Comparison of ENCODE assay signal across 27 cellular contexts in genomic region chr12:122688291-122688690, GRCh38. TPM values are rescaled to one million over a fixed set of nuclear protein-coding genes. Genes with fewer than 3 reads are reported as not detected.
DNase-seq lines count a peak whose midpoint lies in the region; ATAC-seq, FAIRE-seq and TF ChIP-seq lines count a peak whose summit lies in the region.
"Had no signal": no experiment of that assay in that cellular context is flagged by ENCODE, and none has a peak within 500 bp of the region (broad histone marks: within the 10 kb centered on the region; RNA-seq: fewer than 3 reads in every experiment).

No MANE protein-coding gene starts in this region.

- no peaks in the 10 kb centered on the region for H3K27me3 Mint-ChIP-seq in activated T-helper 2 cell treated with anti-CD3 and anti-CD28 coated beads, Interferon-gamma antibody, Interleukin-2, Interleukin-4, amounts not matched to agents 10 μg/mL and 5 μg/mL and 100 μg/mL, durations not matched to agents 14 hours and 24 hours and 36 hours (ENCODE audit: low read depth)

- CTCF ChIA-PET in HEK293 (lab: Yijun Ruan, JAX), result no interaction called here

- DNase-seq in DMS153 (lab: John Stamatoyannopoulos, UW) (peak; percentile 58), DMS153 treated with DMSO at 0.1 percent for 48 hours (lab: John Stamatoyannopoulos, UW; ENCODE audit: unreplicated experiment) (no peak), hepatocyte (ENCODE audit: low spot score) (no peak), small intestine (peak; percentile 52)
- DNase-seq in activated T-helper 2 cell treated with anti-CD3 and anti-CD28 coated beads, Interferon-gamma antibody, Interleukin-2, Interleukin-4, amounts not matched to agents 10 μg/mL and 5 μg/mL and 100 μg/mL, durations not matched to agents 14 hours and 24 hours and 36 hours (ENCODE audit: low spot score), result no peak
- DNase-seq: 8988T; CD4-positive, alpha-beta memory T cell; EL; GF-D8; H7; HFFc6; MM.1S; NCI-H1048; NCI-H1417 treated with DMSO at 0.1 percent for 48 hours; NCI-H1930; NCI-H345; NCI-H69; Right ventricle myocardium superior had no signal

- intact Hi-C loops in activated T-helper 2 cell treated with anti-CD3 and anti-CD28 coated beads, Interferon-gamma antibody, Interleukin-2, Interleukin-4, amounts not matched to agents 10 μg/mL and 5 μg/mL and 100 μg/mL, durations not matched to agents 14 hours and 24 hours and 36 hours (cut with micrococcal nuclease), result no loop called here

- H3K9me2 ChIP-seq in hepatocyte (replicated peaks; ENCODE audit: insufficient read depth), result no peaks in the 10 kb centered on the region

- H3K36me3 ChIP-seq in HEK293 (ENCODE audit: control insufficient read depth in 2 of 2, insufficient read depth in 1 of 2, low read length in 2 of 2) (no peaks in the 10 kb centered on the region), hepatocyte (replicated peaks; ENCODE audit: insufficient read depth, low read depth) (no peaks in the 10 kb centered on the region), small intestine (ENCODE audit: control insufficient read depth in 2 of 2, insufficient read depth in 2 of 2, low read length in 2 of 2) (no peaks in the 10 kb centered on the region)

- POLR2A ChIA-PET in HEK293 (lab: Yijun Ruan, JAX), result no interaction called here

- no peak overlapping the region for H3K4me2 ChIP-seq in hepatocyte
- H3K4me2 ChIP-seq: BLaER1 treated with 17β-estradiol and CSF1 and Interleukin-3, amounts not matched to agents 10 nM and 100 nM had no signal

- H3K9me3 Mint-ChIP-seq in activated T-helper 2 cell treated with anti-CD3 and anti-CD28 coated beads, Interferon-gamma antibody, Interleukin-2, Interleukin-4, amounts not matched to agents 10 μg/mL and 5 μg/mL and 100 μg/mL, durations not matched to agents 14 hours and 24 hours and 36 hours, result no peaks in the 10 kb centered on the region
- H3K9me3 Mint-ChIP-seq: CD4-positive, alpha-beta memory T cell; HFFc6 had no signal

- no peak for ATAC-seq in GM19351 (IDR thresholded peaks at IDR 0.05; ENCODE audit: unreplicated experiment)
- ATAC-seq in HG02798 (IDR thresholded peaks at IDR 0.05; ENCODE audit: poor library complexity, unreplicated experiment), result no peak
- ATAC-seq: HepG2, K562 had no signal

- H3K9me3 ChIP-seq in HEK293 (ENCODE audit: control insufficient read depth, insufficient read depth, low read depth, low read length), result no peaks in the 10 kb centered on the region
- H3K9me3 ChIP-seq in hepatocyte (ENCODE audit: low read depth), result no peaks in the 10 kb centered on the region
- no peaks in the 10 kb centered on the region for H3K9me3 ChIP-seq in small intestine (ENCODE audit: control insufficient read depth, low read depth)
- H3K9me3 ChIP-seq: BLaER1 treated with 17β-estradiol and CSF1 and Interleukin-3, amounts not matched to agents 10 nM and 100 nM had no signal

- no peaks in the 10 kb centered on the region for H4K20me1 ChIP-seq in hepatocyte (ENCODE audit: insufficient read depth, poor library complexity, severe bottlenecking)
- H4K20me1 ChIP-seq: BLaER1 treated with 17β-estradiol and CSF1 and Interleukin-3, amounts not matched to agents 10 nM and 100 nM had no signal

- H3K36me3 Mint-ChIP-seq in activated T-helper 2 cell treated with anti-CD3 and anti-CD28 coated beads, Interferon-gamma antibody, Interleukin-2, Interleukin-4, amounts not matched to agents 10 μg/mL and 5 μg/mL and 100 μg/mL, durations not matched to agents 14 hours and 24 hours and 36 hours (ENCODE audit: low read depth), result no peaks in the 10 kb centered on the region
- H3K36me3 Mint-ChIP-seq: CD4-positive, alpha-beta memory T cell had no signal

- no peak overlapping the region for H2AFZ ChIP-seq in hepatocyte

- 74% methylated on average over 3 of the region's 3 CpGs for WGBS in hepatocyte (ENCODE audit: low lambda C conversion rate, missing lambda C conversion rate)
- 71 to 84% (median 75%) methylated on average over 3 of the region's 3 CpGs for WGBS in small intestine, 3 donors

- H3K4me1 Mint-ChIP-seq in activated T-helper 2 cell treated with anti-CD3 and anti-CD28 coated beads, Interferon-gamma antibody, Interleukin-2, Interleukin-4, amounts not matched to agents 10 μg/mL and 5 μg/mL and 100 μg/mL, durations not matched to agents 14 hours and 24 hours and 36 hours (ENCODE audit: low read depth), result peaks cover 1% of the 10 kb centered on the region

- H3K4me3 ChIP-seq in HEK293 (ENCODE audit: low read depth, low read length) (no peak overlapping the region), hepatocyte (no peak overlapping the region), small intestine (ENCODE audit: low read depth in 1 of 2, low read length in 2 of 2) (no peak overlapping the region)
- H3K4me3 ChIP-seq: BLaER1 treated with 17β-estradiol and CSF1 and Interleukin-3, amounts not matched to agents 10 nM and 100 nM; K562 had no signal

- H3K27me3 ChIP-seq in hepatocyte, result no peaks in the 10 kb centered on the region
- H3K27me3 ChIP-seq in small intestine (ENCODE audit: control insufficient read depth in 2 of 2, insufficient read depth in 2 of 2, low read length in 2 of 2), result no peaks in the 10 kb centered on the region
- H3K27me3 ChIP-seq: BLaER1 treated with 17β-estradiol and CSF1 and Interleukin-3, amounts not matched to agents 10 nM and 100 nM had no signal

- FAIRE-seq in small intestine (lab: Jason Lieb, UNC), result no peak
- FAIRE-seq: HepG2, K562 had no signal

- no peak overlapping the region for H3K27ac Mint-ChIP-seq in activated T-helper 2 cell treated with anti-CD3 and anti-CD28 coated beads, Interferon-gamma antibody, Interleukin-2, Interleukin-4, amounts not matched to agents 10 μg/mL and 5 μg/mL and 100 μg/mL, durations not matched to agents 14 hours and 24 hours and 36 hours
- H3K27ac Mint-ChIP-seq: CD4-positive, alpha-beta memory T cell; HFFc6 had no signal

- no peak overlapping the region for H3K27ac ChIP-seq in HEK293 (ENCODE audit: extremely low read depth, low read depth, low read length)
- H3K27ac ChIP-seq in hepatocyte, result peak overlapping the region; percentile 40
- H3K27ac ChIP-seq in small intestine (ENCODE audit: low read depth in 1 of 2, low read length in 1 of 2), result peak overlapping the region; percentile 1 to 23
- H3K27ac ChIP-seq: BLaER1 treated with 17β-estradiol and CSF1 and Interleukin-3, amounts not matched to agents 10 nM and 100 nM; HL-60 had no signal

- TF ChIP-seq CTCF in HEK293 (tag by site-specific recombination; IDR thresholded peaks at IDR 0.05), result no peak
- TF ChIP-seq CTCF in hepatocyte (IDR thresholded peaks at IDR 0.05; ENCODE audit: poor library complexity), result no peak

- H3K79me2 ChIP-seq in hepatocyte, result no peaks in the 10 kb centered on the region

- no peaks in the 10 kb centered on the region; the same call in 1 of the 2 replicates for H3K4me1 ChIP-seq in HEK293 (ENCODE audit: control insufficient read depth, insufficient read depth, low read length)
- no peaks in the 10 kb centered on the region for H3K4me1 ChIP-seq in hepatocyte (ENCODE audit: insufficient read depth)
- H3K4me1 ChIP-seq in small intestine (ENCODE audit: control insufficient read depth in 2 of 2, insufficient read depth in 1 of 2, low read depth in 1 of 2, low read length in 1 of 2), result peaks cover 0 to 2% of the 10 kb centered on the region in 2 donors

- H3K4me3 Mint-ChIP-seq in activated T-helper 2 cell treated with anti-CD3 and anti-CD28 coated beads, Interferon-gamma antibody, Interleukin-2, Interleukin-4, amounts not matched to agents 10 μg/mL and 5 μg/mL and 100 μg/mL, durations not matched to agents 14 hours and 24 hours and 36 hours (ENCODE audit: low read depth), result no peak overlapping the region
- H3K4me3 Mint-ChIP-seq: CD4-positive, alpha-beta memory T cell; HFFc6 had no signal

TF ChIP-seq in HEK293, 187 proteins besides CTCF, POLR2A, EP300 and RAD21:
- TF ChIP-seq ZBTB8A (tag by site-specific recombination; IDR thresholded peaks at IDR 0.05) (no peak), SCRT2 (tag by site-specific recombination; IDR thresholded peaks at IDR 0.05) (peak; percentile 53; the same call in 1 of the 2 replicates)
TF ChIP-seq in HEK293: peak in this region for 1.

RNA-seq across cellular contexts. Expression of gene HCAR2, which starts 14.9 kb away (rescaled TPM):
- total RNA-seq in hepatocyte, result 2.1 and 3.8 TPM in 2 replicates
- polyA plus RNA-seq in hepatocyte (3.7 and 5.0 TPM in 2 replicates), small intestine (under 1 TPM in 1 of 3 donors, not detected in 2; 0.52 TPM)
- total RNA-seq in activated T-helper 2 cell treated with anti-CD3 and anti-CD28 coated beads, Interferon-gamma antibody, Interleukin-2, Interleukin-4, amounts not matched to agents 10 μg/mL and 5 μg/mL and 100 μg/mL, durations not matched to agents 14 hours and 24 hours and 36 hours, result 0.16 TPM in 2 replicates
- total RNA-seq: CD4-positive, alpha-beta memory T cell; H7; HFFc6; K562; LHCN-M2; SK-MEL-5 had no signal
- polyA plus RNA-seq: CD4-positive, alpha-beta memory T cell; K562 had no signal

RNA-seq across cellular contexts. Expression of gene HCAR3, which starts 28.3 kb away (rescaled TPM):
- 0.12 and 0.30 TPM in 2 replicates for total RNA-seq in hepatocyte
- 0.34 and 1.2 TPM in 2 replicates for polyA plus RNA-seq in hepatocyte
- polyA plus RNA-seq in small intestine, result under 1 TPM in 2 of 3 donors, not detected in 1; 0.15 to 0.27 TPM
- 0.34 and 0.46 TPM in 2 replicates for total RNA-seq in activated T-helper 2 cell treated with anti-CD3 and anti-CD28 coated beads, Interferon-gamma antibody, Interleukin-2, Interleukin-4, amounts not matched to agents 10 μg/mL and 5 μg/mL and 100 μg/mL, durations not matched to agents 14 hours and 24 hours and 36 hours
- total RNA-seq: CD4-positive, alpha-beta memory T cell; H7; HFFc6; K562; LHCN-M2; Right ventricle myocardium superior; SK-MEL-5 had no signal
- polyA plus RNA-seq: CD4-positive, alpha-beta memory T cell; K562 had no signal

RNA-seq across cellular contexts. Expression of gene HCAR1, which starts 42.4 kb away (rescaled TPM):
- total RNA-seq in hepatocyte, result 0.40 and 0.63 TPM in 2 replicates
- polyA plus RNA-seq in hepatocyte (0.19 TPM in 1 of 2 replicates, not detected in the other), small intestine (under 1 TPM in 1 of 3 donors, not detected in 2; 0.16 TPM)
- 2.6 and 2.8 TPM in 2 replicates for total RNA-seq in activated T-helper 2 cell treated with anti-CD3 and anti-CD28 coated beads, Interferon-gamma antibody, Interleukin-2, Interleukin-4, amounts not matched to agents 10 μg/mL and 5 μg/mL and 100 μg/mL, durations not matched to agents 14 hours and 24 hours and 36 hours
- total RNA-seq: H7, HFFc6, K562, LHCN-M2, SK-MEL-5 had no signal
- polyA plus RNA-seq: CD4-positive, alpha-beta memory T cell; K562 had no signal

Comparison
In these comparisons a context has a peak if more than half of its experiments do, and no peak if none do; other contexts are left out.
1. DNase-seq: peak in DMS153 (single experiment) and small intestine (single experiment); none in DMS153 treated with DMSO at 0.1 percent for 48 hours (single experiment), hepatocyte (single experiment) and activated T-helper 2 cell treated with anti-CD3 and anti-CD28 coated beads, Interferon-gamma antibody, Interleukin-2, Interleukin-4, amounts not matched to agents 10 μg/mL and 5 μg/mL and 100 μg/mL, durations not matched to agents 14 hours and 24 hours and 36 hours (single experiment).